In the genomic region with DNA sequence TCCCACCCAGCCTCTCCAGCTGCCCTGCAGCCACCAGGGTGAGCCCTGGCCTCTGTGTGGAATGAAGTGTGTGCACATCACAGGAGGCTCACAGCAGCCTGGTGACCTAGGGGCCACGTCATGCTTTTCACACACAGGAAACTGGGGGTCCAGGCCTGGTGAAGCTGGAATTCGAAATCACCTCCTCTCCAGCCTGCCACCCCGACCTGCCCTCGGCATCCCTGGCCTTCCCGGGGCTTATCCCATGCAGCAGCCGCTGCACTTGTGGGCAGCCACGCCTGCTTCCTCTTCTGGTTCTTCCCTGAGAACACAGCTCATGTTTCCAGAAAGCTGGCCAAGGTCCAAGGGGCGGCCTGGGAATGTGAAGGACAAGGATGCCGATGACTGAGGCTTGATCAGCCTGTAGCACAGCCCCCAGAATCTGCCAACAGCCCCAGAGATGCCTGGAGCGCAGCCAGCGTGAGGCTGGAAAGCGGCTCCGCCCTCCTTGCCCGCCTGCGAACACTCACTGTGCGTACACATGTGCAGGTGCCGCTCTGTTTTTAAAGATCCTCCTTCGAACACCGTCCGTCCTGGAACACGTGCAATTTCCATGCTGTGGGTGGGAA, we compare ENCODE assay signal across 8 cellular contexts. TPM values are rescaled to one million over a fixed set of nuclear protein-coding genes. Genes with fewer than 3 reads are reported as not detected.
DNase-seq lines count a peak whose midpoint lies in the region; ATAC-seq and TF ChIP-seq lines count a peak whose summit lies in the region.

No MANE protein-coding gene starts in this region.

- H3K14ac ChIP-seq in H9 (ENCODE audit: insufficient read depth, low read length): no peak overlapping the region

- peaks cover 4% of the 10 kb centered on the region for H3K27me3 ChIP-seq in ovary
- H3K27me3 ChIP-seq in H9 (ENCODE audit: insufficient read depth, low read length): peaks cover 3% of the 10 kb centered on the region; the same call in 1 of the 2 replicates

- no peak overlapping the region for H3K4me3 ChIP-seq in HFF-Myc (replicated peaks; ENCODE audit: low read depth, low read length)
- H3K4me3 ChIP-seq in ovary: no peak overlapping the region

- no peak overlapping the region for H4K91ac ChIP-seq in H9 (ENCODE audit: insufficient read length, low read depth, low read length)

- H3K36me3 ChIP-seq in ovary: no peaks in the 10 kb centered on the region

- H3K4me2 ChIP-seq in H9 (ENCODE audit: insufficient read depth, insufficient read length, low read length): no peak overlapping the region

- H3K4me1 ChIP-seq in ovary (ENCODE audit: insufficient read depth) (no peaks in the 10 kb centered on the region), H9 (ENCODE audit: insufficient read depth, low read length) (no peaks in the 10 kb centered on the region)

- WGBS in ovary, 3 donors: 1 to 5% (median 3%) methylated on average over 21 of the region's 21 CpGs
- no CpG with 5 or more reads among the region's 21 CpGs for WGBS in H9 (ENCODE audit: extremely low coverage, insufficient read length, low lambda C conversion rate)

- ATAC-seq in esophagus mucosa (peak; percentile 34), GM19455 (IDR thresholded peaks at IDR 0.05; ENCODE audit: unreplicated experiment) (no peak), GM21447 (IDR thresholded peaks at IDR 0.05; ENCODE audit: unreplicated experiment) (no peak)

- no peak overlapping the region for H2BK5ac ChIP-seq in H9 (ENCODE audit: insufficient read length, low read length)

- no peak overlapping the region for H4K5ac ChIP-seq in H9 (ENCODE audit: insufficient read length, low read depth, low read length)

- DNase-seq in HFF-Myc (ENCODE audit: extremely low read depth, low read depth) (peak; percentile 91), NCI-H69 (lab: John Stamatoyannopoulos, UW) (peak; percentile 88), ovary (peak; percentile 77 to 85 (median 79)), H9 (no peak), immature natural killer cell (no peak)

- no peaks in the 10 kb centered on the region for H3K36me3 Mint-ChIP-seq in H9 (ENCODE audit: insufficient read depth in 1 of 3, low read depth in 3 of 3)
- no peaks in the 10 kb centered on the region for H3K36me3 Mint-ChIP-seq in immature natural killer cell

- H3K27ac Mint-ChIP-seq in H9 (no peak overlapping the region), immature natural killer cell (no peak overlapping the region)

- H2BK120ac ChIP-seq in H9 (ENCODE audit: low read depth, low read length, poor library complexity, severe bottlenecking): no peak overlapping the region

- H3K27me3 Mint-ChIP-seq in H9 (ENCODE audit: low read depth) (peaks cover 52% of the 10 kb centered on the region), immature natural killer cell (ENCODE audit: low read depth in 3 of 3) (peaks cover 0 to 6% (median 5%) of the 10 kb centered on the region in 3 donors)

- no peak overlapping the region for H2BK20ac ChIP-seq in H9 (ENCODE audit: low read depth, low read length, poor library complexity, severe bottlenecking)

- no peak overlapping the region for H3K4ac ChIP-seq in H9 (ENCODE audit: low read depth, low read length)

- no peak for TF ChIP-seq POLR2A in ovary (IDR thresholded peaks at IDR 0.05)

- no peaks in the 10 kb centered on the region for H3K9me3 Mint-ChIP-seq in H9
- H3K9me3 Mint-ChIP-seq in immature natural killer cell: no peaks in the 10 kb centered on the region

- no peak overlapping the region for H4K8ac ChIP-seq in H9 (replicated peaks; ENCODE audit: insufficient read length, low read depth, low read length)

- no peak for TF ChIP-seq EP300 in ovary (IDR thresholded peaks at IDR 0.05)

- H3K4me1 Mint-ChIP-seq in H9 (peaks cover 5 to 12% of the 10 kb centered on the region in 2 experiments), immature natural killer cell (peaks cover 0 to 4% of the 10 kb centered on the region in 2 donors)

- no peak overlapping the region for H3K4me3 Mint-ChIP-seq in H9
- H3K4me3 Mint-ChIP-seq in immature natural killer cell: no peak overlapping the region

- H3T11ph ChIP-seq in H9 (ENCODE audit: low read length): no peak overlapping the region

- no peak overlapping the region for H3K56ac ChIP-seq in H9 (ENCODE audit: insufficient read length, low read depth, low read length)

- no peak overlapping the region for H3K27ac ChIP-seq in ovary
- no peak overlapping the region for H3K27ac ChIP-seq in H9 (ENCODE audit: insufficient read length, low read depth, low read length)

- H2BK15ac ChIP-seq in H9 (ENCODE audit: low read depth, low read length): no peak overlapping the region

- H4K20me1 ChIP-seq in H9 (ENCODE audit: control insufficient read depth, insufficient read depth, insufficient read length): peaks cover 3% of the 10 kb centered on the region

- intact Hi-C loops in ovary (cut with DNase I): no loop called here

- no peak overlapping the region for H2BK12ac ChIP-seq in H9 (ENCODE audit: insufficient read length, low read depth, low read length)

- peak; percentile 21 for TF ChIP-seq CTCF in HFF-Myc (IDR thresholded peaks at IDR 0.05; ENCODE audit: low read depth, low read length, missing control alignments)
- no peak for TF ChIP-seq CTCF in ovary (IDR thresholded peaks at IDR 0.05)
- no peak for TF ChIP-seq CTCF in H9 (conservative IDR thresholded peaks at IDR 0.05)

- no peak overlapping the region for H3K18ac ChIP-seq in H9 (ENCODE audit: insufficient read length, low read depth, low read length)

- H2AK5ac ChIP-seq in H9 (ENCODE audit: insufficient read length, low read length): no peak overlapping the region

- peaks cover 13% of the 10 kb centered on the region for H3K23me2 ChIP-seq in H9 (ENCODE audit: insufficient read length, low read depth, low read length, poor library complexity, severe bottlenecking)

- no peaks in the 10 kb centered on the region for H3K79me1 ChIP-seq in H9 (ENCODE audit: insufficient read depth, low read depth, low read length, poor library complexity, severe bottlenecking)

- H3K23ac ChIP-seq in H9 (ENCODE audit: insufficient read length, low read depth, low read length): no peak overlapping the region

- H3K9me3 ChIP-seq in ovary: no peaks in the 10 kb centered on the region
- H3K9me3 ChIP-seq in H9 (ENCODE audit: control insufficient read depth, low read depth, low read length): no peaks in the 10 kb centered on the region

- H3K79me2 ChIP-seq in H9 (ENCODE audit: insufficient read depth, low read length): no peaks in the 10 kb centered on the region

- H3K9ac ChIP-seq in H9 (ENCODE audit: extremely low read depth, insufficient read length, low read length): no peak overlapping the region

- no peak overlapping the region for H2AFZ ChIP-seq in H9 (ENCODE audit: low read length)

RNA-seq across cellular contexts. Expression of gene NTSR1, which starts 4.2 kb away (rescaled TPM):
- total RNA-seq in esophagus mucosa: not detected
- total RNA-seq in ovary: under 1 TPM in 2 of 7 donors, not detected in 5; 0.12 to 0.23 TPM
- under 1 TPM; 0.05 TPM for polyA plus RNA-seq in ovary
- 0.07 and 0.11 TPM in 2 replicates for total RNA-seq in H9 (2021)
- polyA plus RNA-seq in immature natural killer cell: not detected

Comparison
In these comparisons a context has a peak if more than half of its experiments do, and no peak if none do; other contexts are left out.
1. DNase-seq: peak in HFF-Myc (single experiment), NCI-H69 (single experiment) and ovary (5 of 5); none in H9 (single experiment) and immature natural killer cell (0 of 3).